Comparison of ENCODE assay signal across 8 cellular contexts in the genomic region with DNA sequence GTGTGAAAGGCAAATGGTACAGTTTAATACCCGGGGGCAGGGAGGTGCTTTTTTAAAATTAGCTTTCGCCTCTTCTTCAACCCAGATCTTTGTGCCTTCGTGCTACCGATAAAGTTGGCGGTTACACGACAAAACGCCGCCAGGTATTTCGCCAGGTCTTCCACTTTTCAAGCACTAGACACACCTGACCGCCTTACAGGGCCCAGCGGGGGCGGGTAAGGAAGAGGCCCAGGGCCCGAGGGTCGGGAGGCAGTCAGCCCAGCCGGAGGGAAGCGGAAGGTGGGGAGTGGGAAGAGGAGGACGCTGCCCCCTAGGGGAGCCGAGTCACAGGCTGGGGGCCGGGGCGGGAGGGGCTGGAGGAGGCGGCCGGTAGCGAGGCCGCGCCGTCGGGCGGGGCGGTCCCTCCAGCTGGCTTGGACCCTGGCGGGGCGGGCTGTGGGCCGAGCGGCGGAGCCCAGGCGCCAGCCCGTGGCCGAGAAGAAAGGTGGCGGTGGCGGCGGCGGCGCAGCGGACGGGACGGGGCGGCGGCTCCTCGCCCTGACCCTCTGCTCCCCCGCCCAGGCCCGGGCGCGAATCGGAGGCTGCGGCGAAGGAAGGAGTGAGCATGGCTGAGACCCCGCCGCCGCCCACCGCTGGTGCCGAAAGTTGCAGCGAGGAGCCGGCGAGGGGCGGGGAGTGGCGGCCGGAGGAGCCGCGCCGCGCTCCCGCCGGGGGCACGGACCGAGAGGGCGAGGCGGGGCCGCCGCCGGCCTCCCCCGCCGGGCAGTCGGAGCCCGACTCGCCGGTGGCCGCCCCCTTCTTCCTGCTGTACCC. TPM values are rescaled to one million over a fixed set of nuclear protein-coding genes. Genes with fewer than 3 reads are reported as not detected.
DNase-seq lines count a peak whose midpoint lies in the region; ATAC-seq, FAIRE-seq and TF ChIP-seq lines count a peak whose summit lies in the region.

No MANE protein-coding gene starts in this region.

- peak; percentile 42 for TF ChIP-seq CTCF in CD14-positive monocyte (IDR thresholded peaks at IDR 0.05)

- intact Hi-C loops in CD14-positive monocyte (cut with micrococcal nuclease) = loop anchor here (2.0 to 10.0 kb wide), 4 partner anchors 16 to 68 kb away; a partner anchor contains a TSS

- peaks cover 29% of the 10 kb centered on the region for H3K4me1 Mint-ChIP-seq in CD14-positive monocyte

- no peaks in the 10 kb centered on the region for H3K27me3 Mint-ChIP-seq in CD14-positive monocyte (ENCODE audit: low read depth in 3 of 3)

- DNase-seq in CD14-positive monocyte (ENCODE audit: low spot score) (peak; percentile 69), GM19239 (ENCODE audit: insufficient read length, low spot score) (no peak), NCI-H748 treated with DMSO at 0.1 percent for 48 hours (lab: John Stamatoyannopoulos, UW) (peak; percentile 45), medulla oblongata (ENCODE audit: extremely low spot score) (peak; percentile 84)
- DNase-seq in activated CD8-positive, alpha-beta memory T cell treated with anti-CD3 and anti-CD28 coated beads for 24 hours = peak; percentile 79
- DNase-seq in effector memory CD4-positive, alpha-beta T cell = peak; percentile 53 to 62 (median 57)
- peak; percentile 50 for DNase-seq in stimulated activated CD8-positive, alpha-beta memory T cell treated with anti-CD3 and anti-CD28 coated beads, Interleukin-4, amount 100 ng/mL, for 24 hours (ENCODE audit: low read depth)

- H3K9me3 ChIP-seq in effector memory CD4-positive, alpha-beta T cell (ENCODE audit: control insufficient read depth, low read length) = no peaks in the 10 kb centered on the region

- no peaks in the 10 kb centered on the region for H3K27me3 ChIP-seq in effector memory CD4-positive, alpha-beta T cell (replicated peaks; ENCODE audit: control insufficient read depth, insufficient read depth, low read length, poor library complexity, severe bottlenecking)

- H3K4me1 ChIP-seq in effector memory CD4-positive, alpha-beta T cell (ENCODE audit: control insufficient read depth, insufficient read depth, low read length, poor library complexity, severe bottlenecking) = peaks cover 11% of the 10 kb centered on the region

- H3K4me3 Mint-ChIP-seq in CD14-positive monocyte = peak overlapping the region; percentile 89 to 92

- peak; percentile 72 for FAIRE-seq in GM19239 (lab: Jason Lieb, UNC)

- H3K4me3 ChIP-seq in effector memory CD4-positive, alpha-beta T cell (ENCODE audit: insufficient read depth, low read depth, low read length, poor library complexity, severe bottlenecking) = peak overlapping the region; percentile 75

- H3K36me3 ChIP-seq in effector memory CD4-positive, alpha-beta T cell (ENCODE audit: control insufficient read depth, insufficient read depth, low read length) = no peaks in the 10 kb centered on the region

- H3K27ac ChIP-seq in effector memory CD4-positive, alpha-beta T cell (ENCODE audit: insufficient read depth, low read length, poor library complexity, severe bottlenecking) = peak overlapping the region; percentile 83

- no peaks in the 10 kb centered on the region for H3K9me3 Mint-ChIP-seq in CD14-positive monocyte

- H3K27ac Mint-ChIP-seq in CD14-positive monocyte = peak overlapping the region; percentile 74 to 91 (median 83)

- peak; percentile 36 for ATAC-seq in HG03378 (IDR thresholded peaks at IDR 0.05; ENCODE audit: unreplicated experiment)

- peaks cover 0 to 4% of the 10 kb centered on the region in 2 donors for H3K36me3 Mint-ChIP-seq in CD14-positive monocyte

RNA-seq across cellular contexts. Expression of a gene that starts 16.2 kb away (rescaled TPM):
- 10 to 100 TPM in 1 of 2 donors, 1 to 10 TPM in 1; 5.0 to 10.8 TPM for polyA plus RNA-seq in CD14-positive monocyte

RNA-seq across cellular contexts. Expression of a gene that starts 17.2 kb away (rescaled TPM):
- polyA plus RNA-seq in CD14-positive monocyte = 10 to 100 TPM; 11.1 to 12.5 TPM

RNA-seq across cellular contexts. Expression of a gene that starts 38.2 kb away (rescaled TPM):
- polyA plus RNA-seq in CD14-positive monocyte = 1 to 10 TPM; 1.9 to 6.0 TPM
